Comparison of ENCODE assay signal across 11 cellular contexts in genomic region chr12:2264622-2265306, GRCh38.
DNase-seq lines count a peak whose midpoint lies in the region; ATAC-seq and TF ChIP-seq lines count a peak whose summit lies in the region.
"Had no signal": no experiment of that assay in that cellular context is flagged by ENCODE, and none has a peak within 500 bp of the region (broad histone marks: within the 10 kb centered on the region; RNA-seq: fewer than 3 reads in every experiment).

No MANE protein-coding gene starts in this region.

- TF ChIP-seq CTCF in HFFc6 (IDR thresholded peaks at IDR 0.05): no peak
- TF ChIP-seq CTCF in coronary artery (IDR thresholded peaks at IDR 0.05): no peak
- no peak for TF ChIP-seq CTCF in lower lobe of right lung (IDR thresholded peaks at IDR 0.05)
- no peak for TF ChIP-seq CTCF in thoracic aorta (IDR thresholded peaks at IDR 0.05)
- no peak for TF ChIP-seq CTCF in A673 (conservative IDR thresholded peaks at IDR 0.05; ENCODE audit: low read depth, low read length)

- no TSS peak for BruUV-seq in A673 (replicated peaks; lab: Mats Ljungman, UMichigan)

- no peaks in the 10 kb centered on the region for H3K36me3 Mint-ChIP-seq in HFFc6 (ENCODE audit: low read depth)
- H3K36me3 Mint-ChIP-seq in activated CD4-positive, alpha-beta memory T cell treated with anti-CD3 and anti-CD28 coated beads for 36 hours: no peaks in the 10 kb centered on the region
- H3K36me3 Mint-ChIP-seq in stimulated activated naive B cell treated with anti-CD40 and anti-IgM and Interleukin-4, amounts not matched to agents 10 μg/mL and 1 μg/mL and 100 μg/mL, for 72 hours: no peaks in the 10 kb centered on the region

- H3K36me3 ChIP-seq in lower lobe of right lung: no peaks in the 10 kb centered on the region
- H3K36me3 ChIP-seq in thoracic aorta: no peaks in the 10 kb centered on the region
- H3K36me3 ChIP-seq in A673 (ENCODE audit: insufficient read depth, low read length, poor library complexity, severe bottlenecking): no peaks in the 10 kb centered on the region

- CTCF ChIA-PET in activated CD4-positive, alpha-beta memory T cell treated with anti-CD3 and anti-CD28 coated beads for 36 hours (lab: Charles Lee): no interaction called here
- CTCF ChIA-PET in A673 (lab: Charles Lee): interaction anchor here (0.6 kb wide), 1 partner anchor 19 kb away, joined by 4 read pairs; no protein-coding TSS in a partner anchor

- POLR2A ChIA-PET in activated CD4-positive, alpha-beta memory T cell treated with anti-CD3 and anti-CD28 coated beads for 36 hours (lab: Charles Lee): no interaction called here
- POLR2A ChIA-PET in A673 (lab: Charles Lee; ENCODE audit: low non-redundant PET): interaction anchor here (0.7 kb wide), 1 partner anchor 80 kb away, joined by 3 read pairs; no protein-coding TSS in a partner anchor

- peak; percentile 97 for DNase-seq in HFFc6
- DNase-seq in coronary artery (ENCODE audit: low spot score): no peak
- no peak for DNase-seq in lower lobe of right lung
- no peak for DNase-seq in thoracic aorta (ENCODE audit: low spot score)
- no peak for DNase-seq in activated CD4-positive, alpha-beta memory T cell treated with anti-CD3 and anti-CD28 coated beads for 36 hours
- no peak for DNase-seq in A673 (ENCODE audit: low spot score)
- DNase-seq in stimulated activated naive B cell treated with anti-CD40 and anti-IgM and Interleukin-4, amounts not matched to agents 10 μg/mL and 1 μg/mL and 100 μg/mL, for 72 hours: no peak
- DNase-seq: activated CD4-positive, alpha-beta T cell treated with anti-CD3 and anti-CD28 coated beads for 4 hours; hippocampal formation had no signal

- peak overlapping the region; percentile 40 to 84 for H3K27ac ChIP-seq in coronary artery
- H3K27ac ChIP-seq in lower lobe of right lung: peak overlapping the region; percentile 11
- peak overlapping the region; percentile 65 to 86 for H3K27ac ChIP-seq in thoracic aorta
- no peak overlapping the region for H3K27ac ChIP-seq in A673 (ENCODE audit: low read depth, low read length, poor library complexity, severe bottlenecking)

- no peak overlapping the region for H3K27ac Mint-ChIP-seq in HFFc6
- H3K27ac Mint-ChIP-seq in activated CD4-positive, alpha-beta memory T cell treated with anti-CD3 and anti-CD28 coated beads for 36 hours: no peak overlapping the region
- H3K27ac Mint-ChIP-seq in stimulated activated naive B cell treated with anti-CD40 and anti-IgM and Interleukin-4, amounts not matched to agents 10 μg/mL and 1 μg/mL and 100 μg/mL, for 72 hours: no peak overlapping the region
- H3K27ac Mint-ChIP-seq: progenitor cell of endocrine pancreas had no signal

- H3K4me3 ChIP-seq in coronary artery (peak overlapping the region; percentile 10), lower lobe of right lung (no peak overlapping the region), thoracic aorta (no peak overlapping the region), A673 (ENCODE audit: low read depth, low read length, poor library complexity, severe bottlenecking) (no peak overlapping the region)

- ATAC-seq in lower lobe of right lung: peak; percentile 39 to 56
- no peak for ATAC-seq in thoracic aorta (ENCODE audit: insufficient number of reproducible peaks, low FRiP score, low read depth)
- ATAC-seq in HG03342 (IDR thresholded peaks at IDR 0.05; ENCODE audit: unreplicated experiment): no peak
- ATAC-seq in stimulated activated naive B cell treated with anti-CD40 and anti-IgM and Interleukin-4, amounts not matched to agents 10 μg/mL and 1 μg/mL and 100 μg/mL, for 72 hours (replicated peaks): no peak

- H3K9me3 ChIP-seq in lower lobe of right lung (no peaks in the 10 kb centered on the region), thoracic aorta (no peaks in the 10 kb centered on the region), A673 (ENCODE audit: low read depth, low read length, poor library complexity, severe bottlenecking) (no peaks in the 10 kb centered on the region)

- peaks cover 7% of the 10 kb centered on the region for H3K27me3 ChIP-seq in lower lobe of right lung (ENCODE audit: low read depth)
- H3K27me3 ChIP-seq in thoracic aorta (replicated peaks; ENCODE audit: insufficient read depth): no peaks in the 10 kb centered on the region
- no peaks in the 10 kb centered on the region for H3K27me3 ChIP-seq in A673 (replicated peaks; ENCODE audit: insufficient read depth, low read depth, low read length, poor library complexity)

- H3K9me3 Mint-ChIP-seq in HFFc6: no peaks in the 10 kb centered on the region
- no peaks in the 10 kb centered on the region for H3K9me3 Mint-ChIP-seq in activated CD4-positive, alpha-beta memory T cell treated with anti-CD3 and anti-CD28 coated beads for 36 hours
- H3K9me3 Mint-ChIP-seq in stimulated activated naive B cell treated with anti-CD40 and anti-IgM and Interleukin-4, amounts not matched to agents 10 μg/mL and 1 μg/mL and 100 μg/mL, for 72 hours: no peaks in the 10 kb centered on the region

- H3K4me1 ChIP-seq in lower lobe of right lung (peaks cover 22% of the 10 kb centered on the region), thoracic aorta (ENCODE audit: control insufficient read depth in 1 of 2, low read depth in 2 of 2) (peaks cover 27 to 96% of the 10 kb centered on the region in 2 donors), A673 (ENCODE audit: insufficient read depth, low read length, poor library complexity, severe bottlenecking) (peaks cover 12% of the 10 kb centered on the region)

- H3K4me3 Mint-ChIP-seq in HFFc6: peak overlapping the region; percentile 64
- H3K4me3 Mint-ChIP-seq in activated CD4-positive, alpha-beta memory T cell treated with anti-CD3 and anti-CD28 coated beads for 36 hours: no peak overlapping the region
- no peak overlapping the region for H3K4me3 Mint-ChIP-seq in stimulated activated naive B cell treated with anti-CD40 and anti-IgM and Interleukin-4, amounts not matched to agents 10 μg/mL and 1 μg/mL and 100 μg/mL, for 72 hours

- H3K27me3 Mint-ChIP-seq in HFFc6 (ENCODE audit: insufficient read depth): peaks cover 1% of the 10 kb centered on the region; the same call in 1 of the 2 replicates
- H3K27me3 Mint-ChIP-seq in activated CD4-positive, alpha-beta memory T cell treated with anti-CD3 and anti-CD28 coated beads for 36 hours: peaks cover 4% of the 10 kb centered on the region
- H3K27me3 Mint-ChIP-seq in stimulated activated naive B cell treated with anti-CD40 and anti-IgM and Interleukin-4, amounts not matched to agents 10 μg/mL and 1 μg/mL and 100 μg/mL, for 72 hours: no peaks in the 10 kb centered on the region

- peaks cover 4% of the 10 kb centered on the region for H3K4me1 Mint-ChIP-seq in HFFc6 (ENCODE audit: low read depth)
- no peaks in the 10 kb centered on the region for H3K4me1 Mint-ChIP-seq in activated CD4-positive, alpha-beta memory T cell treated with anti-CD3 and anti-CD28 coated beads for 36 hours (ENCODE audit: low read depth)
- no peaks in the 10 kb centered on the region for H3K4me1 Mint-ChIP-seq in stimulated activated naive B cell treated with anti-CD40 and anti-IgM and Interleukin-4, amounts not matched to agents 10 μg/mL and 1 μg/mL and 100 μg/mL, for 72 hours

- intact Hi-C loops in lower lobe of right lung (cut with DNase I) (no loop called here), A673 (cut with micrococcal nuclease; ENCODE audit: unreplicated experiment) (no loop called here)
- intact Hi-C loops in activated CD4-positive, alpha-beta memory T cell treated with anti-CD3 and anti-CD28 coated beads for 36 hours (cut with micrococcal nuclease): no loop called here

Comparison
In these comparisons a context has a peak if more than half of its experiments do, and no peak if none do; other contexts are left out.
1. ATAC-seq: peak in lower lobe of right lung (2 of 2); none in thoracic aorta (single experiment), HG03342 (single experiment) and stimulated activated naive B cell treated with anti-CD40 and anti-IgM and Interleukin-4, amounts not matched to agents 10 μg/mL and 1 μg/mL and 100 μg/mL, for 72 hours (0 of 2).